In the genomic region with DNA sequence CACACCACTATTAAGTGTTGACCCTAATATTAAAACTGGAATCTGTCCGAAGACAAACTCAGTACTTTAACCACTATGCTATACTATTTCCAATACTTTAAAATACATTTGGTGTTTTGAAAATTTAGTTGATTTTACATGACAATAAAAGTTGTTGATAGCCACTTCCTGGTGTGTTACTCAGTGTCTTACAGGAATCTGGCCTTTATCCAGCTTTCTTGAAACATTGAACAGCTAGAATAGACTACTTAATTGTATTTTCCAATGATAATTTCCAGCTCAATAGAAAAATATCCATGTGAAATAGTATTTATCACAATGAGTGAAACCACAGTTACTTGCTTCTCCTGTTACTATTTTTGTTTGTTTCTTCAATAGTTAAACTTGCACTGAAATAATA, we compare ENCODE assay signal across 23 cellular contexts.
A peak's percentile ranks its signal among the peaks of the same experiment; 100 is the strongest.
DNase-seq lines count a peak whose midpoint lies in the region; ATAC-seq lines count a peak whose summit lies in the region.
"Had no signal": no experiment of that assay in that cellular context is flagged by ENCODE, and none has a peak within 500 bp of the region (broad histone marks: within the 10 kb centered on the region; RNA-seq: fewer than 3 reads in every experiment).

No MANE protein-coding gene starts in this region.

- no peaks in the 10 kb centered on the region for H3K36me3 ChIP-seq in GM23248 (ENCODE audit: low read depth)
- H3K36me3 ChIP-seq: BE2C had no signal

- no peak overlapping the region for H3K4me3 ChIP-seq in GM23248
- H3K4me3 ChIP-seq: A549, K562 had no signal

- no peaks in the 10 kb centered on the region for H3F3A ChIP-seq in GM23248 (ENCODE audit: insufficient read depth)

- no peaks in the 10 kb centered on the region for H3K27me3 ChIP-seq in GM23248 (replicated peaks; ENCODE audit: insufficient read depth)
- H3K27me3 ChIP-seq: BE2C had no signal

- H3K27ac ChIP-seq in GM23248: no peak overlapping the region
- H3K27ac ChIP-seq: A549, HL-60, RWPE1 had no signal

- DNase-seq in GM23248: peak; percentile 17
- peak; percentile 33 for DNase-seq in NCI-H69 (lab: John Stamatoyannopoulos, UW)
- peak; percentile 20 for DNase-seq in dermis blood vessel endothelial cell
- DNase-seq in renal cortical epithelial cell (ENCODE audit: low read depth): peak; percentile 46
- DNase-seq in activated T-cell treated with anti-CD3 and anti-CD28 coated beads, Interleukin-2, amount 50 U/mL, for 48 hours: no peak
- DNase-seq: BE2C; CD4-positive, CD25-positive, alpha-beta regulatory T cell; DMS79; MM.1S; NCI-H1048; NCI-H1417 treated with DMSO at 0.1 percent for 48 hours; NCI-H187; NCI-H446 treated with DMSO at 0.1 percent for 48 hours; NCI-H526 treated with DMSO at 0.1 percent for 48 hours; SHP77 treated with DMSO at 0.1 percent for 48 hours; SK-N-SH had no signal

- no peak overlapping the region for H2AFZ ChIP-seq in GM23248

- no peak overlapping the region for H3K4me2 ChIP-seq in GM23248 (ENCODE audit: unreplicated experiment)
- H3K4me2 ChIP-seq: A549, SK-N-SH had no signal

- no peaks in the 10 kb centered on the region for H3K79me2 ChIP-seq in GM23248 (ENCODE audit: insufficient read depth)

- in situ Hi-C loops in GM23248 (cut with MboI): no loop called here

- WGBS in GM23248 (ENCODE audit: low coverage in 1 of 2, low lambda C conversion rate in 2 of 2, missing lambda C conversion rate in 2 of 2), 2 experiments: 44 to 50% methylated on average over 1 of the region's 1 CpG

- no peak overlapping the region for H3K9ac ChIP-seq in GM23248
- H3K9ac ChIP-seq: SK-N-SH had no signal

- H3K9me3 ChIP-seq in GM23248 (ENCODE audit: low read depth): no peaks in the 10 kb centered on the region
- H3K9me3 ChIP-seq: A549, BE2C, SK-N-SH had no signal

- no peaks in the 10 kb centered on the region for H3K9me2 ChIP-seq in GM23248 (ENCODE audit: insufficient read depth)
- H3K9me2 ChIP-seq: SK-N-SH had no signal

- peaks cover 6% of the 10 kb centered on the region; the same call in 1 of the 2 replicates for H3K4me1 ChIP-seq in GM23248 (ENCODE audit: insufficient read depth)
- H3K4me1 ChIP-seq: A549, BE2C had no signal

- no peak for ATAC-seq in HG02970 (IDR thresholded peaks at IDR 0.05; ENCODE audit: low FRiP score, unreplicated experiment)
- ATAC-seq in GM21825 (IDR thresholded peaks at IDR 0.05; ENCODE audit: unreplicated experiment): no peak
- ATAC-seq: A549, HepG2, K562 had no signal

- no peaks in the 10 kb centered on the region for H4K20me1 ChIP-seq in GM23248 (ENCODE audit: insufficient read depth)

Comparison
In these comparisons a context has a peak if more than half of its experiments do, and no peak if none do; other contexts are left out.
1. DNase-seq: peak in GM23248 (single experiment), NCI-H69 (single experiment), dermis blood vessel endothelial cell (single experiment) and renal cortical epithelial cell (single experiment); none in activated T-cell treated with anti-CD3 and anti-CD28 coated beads, Interleukin-2, amount 50 U/mL, for 48 hours (0 of 2).